In the genomic region with DNA sequence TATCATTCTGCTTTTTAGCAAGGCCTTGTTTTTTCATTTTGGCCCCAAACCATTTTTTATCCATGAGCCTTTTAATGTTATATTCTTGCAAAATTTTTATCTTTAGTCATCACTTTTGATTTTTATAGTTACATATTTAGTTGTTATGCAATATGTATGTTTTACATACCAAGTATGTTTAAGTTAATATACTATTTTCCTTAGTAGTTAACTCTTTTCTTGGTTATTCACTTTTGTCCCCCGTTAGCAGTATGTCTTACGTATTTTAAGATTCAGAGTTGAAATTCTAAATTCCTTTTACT, we compare ENCODE assay signal across 18 cellular contexts. TPM values are rescaled to one million over a fixed set of nuclear protein-coding genes. Genes with fewer than 3 reads are reported as not detected.
DNase-seq lines count a peak whose midpoint lies in the region; ATAC-seq, FAIRE-seq and TF ChIP-seq lines count a peak whose summit lies in the region.
"Had no signal": no experiment of that assay in that cellular context is flagged by ENCODE, and none has a peak within 500 bp of the region (broad histone marks: within the 10 kb centered on the region; RNA-seq: fewer than 3 reads in every experiment).

No MANE protein-coding gene starts in this region.

- H3K4me1 Mint-ChIP-seq in Calu3 (ENCODE audit: low read depth, unreplicated experiment): peaks cover 34% of the 10 kb centered on the region
- H3K4me1 Mint-ChIP-seq: CD14-positive monocyte had no signal

- no peak overlapping the region for H3K9ac ChIP-seq in K562 (ENCODE audit: insufficient read depth in 1 of 2, low read depth in 2 of 2, low read length in 2 of 2)
- H3K9ac ChIP-seq: BLaER1 had no signal

- in situ Hi-C loops in K562 (cut with MboI): no loop called here

- no peak for ATAC-seq in K562
- ATAC-seq in right lobe of liver: no peak
- ATAC-seq in GM21576 (IDR thresholded peaks at IDR 0.05; ENCODE audit: unreplicated experiment): no peak
- ATAC-seq: GM23338 had no signal

- CTCF ChIA-PET in K562 (lab: Yijun Ruan, JAX; ENCODE audit: low intra/inter-chr PET ratio): no interaction called here
- CTCF ChIA-PET in Calu3 (lab: Charles Lee): no interaction called here

- no peak overlapping the region for H2AFZ ChIP-seq in K562 (ENCODE audit: low read depth, low read length)
- H2AFZ ChIP-seq: GM23338 had no signal

- H3K9me3 ChIP-seq in K562 (replicated peaks; ENCODE audit: control insufficient read depth, insufficient read depth, low read depth, low read length): no peaks in the 10 kb centered on the region
- H3K9me3 ChIP-seq in right lobe of liver: no peaks in the 10 kb centered on the region
- H3K9me3 ChIP-seq: BLaER1 had no signal

- TF ChIP-seq POLR2A in K562 (conservative IDR thresholded peaks at IDR 0.05): no peak
- no peak for TF ChIP-seq POLR2A in right lobe of liver (IDR thresholded peaks at IDR 0.05)

- no TSS peak for BruUV-seq in K562 (replicated peaks; lab: Mats Ljungman, UMichigan)
- BruUV-seq in Calu3 (replicated peaks; lab: Mats Ljungman, UMichigan): no TSS peak

- no peak for FAIRE-seq in K562 (lab: Jason Lieb, UNC)
- FAIRE-seq: GM19239, H54 had no signal

- TF ChIP-seq CTCF in LNCaP clone FGC (IDR thresholded peaks at IDR 0.05; ENCODE audit: control insufficient read depth, extremely low read depth, insufficient read depth) (no peak), K562 (IDR thresholded peaks at IDR 0.05 in 2 of 3, conservative IDR thresholded peaks at IDR 0.05 in 1 of 3; ENCODE audit: insufficient read depth in 2 of 3, low read depth in 1 of 3, low read length in 3 of 3) (no peak), right lobe of liver (IDR thresholded peaks at IDR 0.05) (no peak), Calu3 (IDR thresholded peaks at IDR 0.05; ENCODE audit: unreplicated experiment) (no peak)

- no peak for DNase-seq in LNCaP clone FGC (ENCODE audit: low read depth)
- no peak for DNase-seq in K562 (ENCODE audit: extremely low read depth in 1 of 4, low spot score in 3 of 4)
- DNase-seq in right lobe of liver: no peak
- no peak for DNase-seq in Calu3
- DNase-seq in kidney tubule cell (ENCODE audit: low spot score): no peak
- DNase-seq: CD4-positive, alpha-beta memory T cell; DMS79 treated with DMSO at 0.1 percent for 48 hours; GF-D8; HCEC 1CT; KG1 had no signal

- 8% methylated on average over 2 of the region's 2 CpGs for WGBS in K562 (ENCODE audit: insufficient coverage, low coverage, missing lambda C conversion rate)
- 93% methylated on average over 2 of the region's 2 CpGs for WGBS in right lobe of liver (ENCODE audit: insufficient coverage, low coverage, low lambda C conversion rate, missing lambda C conversion rate)

- POLR2A ChIA-PET in K562 (lab: Yijun Ruan, JAX): no interaction called here

- no peaks in the 10 kb centered on the region for H3K9me1 ChIP-seq in K562 (ENCODE audit: control insufficient read depth, insufficient read depth, low read length)

- H3K27ac ChIP-seq in K562 (ENCODE audit: extremely low read depth, low read depth, low read length) (no peak overlapping the region), right lobe of liver (peak overlapping the region in 2 of 3 donors; percentile 60 to 79)
- H3K27ac ChIP-seq: BLaER1, HL-60 had no signal

- no peaks in the 10 kb centered on the region for H3K27me3 ChIP-seq in K562 (ENCODE audit: control insufficient read depth in 2 of 2, insufficient read depth in 2 of 2, low read length in 2 of 2)
- no peaks in the 10 kb centered on the region for H3K27me3 ChIP-seq in right lobe of liver
- H3K27me3 ChIP-seq: BLaER1 had no signal

- H3K36me3 Mint-ChIP-seq in Calu3 (ENCODE audit: insufficient read depth, unreplicated experiment): no peaks in the 10 kb centered on the region
- H3K36me3 Mint-ChIP-seq: CD14-positive monocyte; CD4-positive, alpha-beta memory T cell; IgD-negative memory B cell had no signal

- H3K9me3 Mint-ChIP-seq in Calu3 (ENCODE audit: low read depth, unreplicated experiment): no peaks in the 10 kb centered on the region
- H3K9me3 Mint-ChIP-seq: CD4-positive, alpha-beta memory T cell; GM23338; IgD-negative memory B cell had no signal

- H3K4me3 ChIP-seq in LNCaP clone FGC (ENCODE audit: low read depth, low read length) (peak overlapping the region; percentile 28), K562 (no peak overlapping the region), right lobe of liver (no peak overlapping the region)
- H3K4me3 ChIP-seq: BLaER1, GM23338 had no signal

- TF ChIP-seq EP300 in K562 (IDR thresholded peaks at IDR 0.05; ENCODE audit: low read length): no peak

- H3K4me1 ChIP-seq in K562 (replicated peaks in 1 of 2; ENCODE audit: control insufficient read depth in 2 of 2, insufficient read depth in 2 of 2, low read length in 2 of 2) (no peaks in the 10 kb centered on the region), right lobe of liver (peaks cover 0 to 37% (median 18%) of the 10 kb centered on the region in 4 donors)
- H3K4me1 ChIP-seq: BLaER1 had no signal

- H3K36me3 ChIP-seq in K562 (ENCODE audit: control insufficient read depth, insufficient read depth, low read length) (no peaks in the 10 kb centered on the region), right lobe of liver (no peaks in the 10 kb centered on the region)
- H3K36me3 ChIP-seq: BLaER1 had no signal

- H4K20me1 ChIP-seq in K562 (replicated peaks; ENCODE audit: control insufficient read depth, insufficient read depth, low read length): no peaks in the 10 kb centered on the region
- H4K20me1 ChIP-seq: BLaER1 had no signal

- no peak overlapping the region for H3K4me3 Mint-ChIP-seq in Calu3 (ENCODE audit: low read depth, unreplicated experiment)
- H3K4me3 Mint-ChIP-seq: CD14-positive monocyte; CD4-positive, alpha-beta memory T cell; GM23338; IgD-negative memory B cell had no signal

- no peaks in the 10 kb centered on the region for H3K79me2 ChIP-seq in K562 (ENCODE audit: control insufficient read depth, insufficient read depth, low read length)

- H3K27ac Mint-ChIP-seq in Calu3 (ENCODE audit: unreplicated experiment): no peak overlapping the region
- H3K27ac Mint-ChIP-seq: CD14-positive monocyte; CD4-positive, alpha-beta memory T cell; GM23338; IgD-negative memory B cell had no signal

- no peaks in the 10 kb centered on the region for H3K27me3 Mint-ChIP-seq in Calu3 (ENCODE audit: unreplicated experiment)
- H3K27me3 Mint-ChIP-seq: CD4-positive, alpha-beta memory T cell; IgD-negative memory B cell had no signal

- no peak for TF ChIP-seq RAD21 in K562 (CRISPR knock-in tag; conservative IDR thresholded peaks at IDR 0.05 in 1 of 2, IDR thresholded peaks at IDR 0.05 in 1 of 2)

- intact Hi-C loops in K562 (cut with micrococcal nuclease): no loop called here
- intact Hi-C loops in right lobe of liver (cut with DNase I): no loop called here
- intact Hi-C loops in Calu3 (cut with micrococcal nuclease; ENCODE audit: unreplicated experiment): no loop called here

- H3K4me2 ChIP-seq in K562 (ENCODE audit: insufficient read depth, low read length): no peak overlapping the region
- H3K4me2 ChIP-seq: BLaER1, GM23338 had no signal

TF ChIP-seq in K562, 482 proteins besides CTCF, POLR2A, EP300 and RAD21 (continues in another document):
- TF ChIP-seq CEBPG (CRISPR knock-in tag; IDR thresholded peaks at IDR 0.05) (no peak), CEBPG (tag; conservative IDR thresholded peaks at IDR 0.05 in 1 of 2, IDR thresholded peaks at IDR 0.05 in 1 of 2) (peak in 1 of 2 experiments; percentile 49; a peak in 1 of 4 replicates), PPARD (CRISPR knock-in tag; IDR thresholded peaks at IDR 0.05) (no peak), C11orf30 (IDR thresholded peaks at IDR 0.05; ENCODE audit: low read depth) (peak; percentile 34; the same call in 1 of the 2 replicates), ZNF316 (IDR thresholded peaks at IDR 0.05) (peak; percentile 69), RBM14 (IDR thresholded peaks at IDR 0.05; ENCODE audit: borderline replicate concordance, insufficient read depth, low read depth, low read length) (no peak), NFIX (CRISPR knock-in tag; IDR thresholded peaks at IDR 0.05; ENCODE audit: low read depth) (no peak), MAFG (tag; conservative IDR thresholded peaks at IDR 0.05) (0 out of 2 replicates have a peak, but pooled peaks have one; percentile 15), CEBPB (tag; IDR thresholded peaks at IDR 0.05) (peak; percentile 23; the same call in 1 of the 2 replicates)

RNA-seq across cellular contexts. Expression of gene MAGI3, which starts 44.5 kb away (rescaled TPM):
- 12.1 and 22.5 TPM in 2 replicates for total RNA-seq in K562 (2011; cell fraction: chromatin; rRNA removed; ENCODE audit: low replicate concordance)
- total RNA-seq in K562 (2011; cell fraction: nucleolus; rRNA removed): 4.5 and 6.1 TPM in 2 replicates
- 22.1 and 43.9 TPM in 2 replicates for total RNA-seq in K562 (2011; cell fraction: nucleoplasm; rRNA removed)
- total RNA-seq in K562 (2014; rRNA removed): 3.7 and 4.7 TPM in 2 replicates
- 5.5 and 6.3 TPM in 2 replicates for total RNA-seq in K562 (2014; rRNA removed; fragmentation: Illumina TruSeq; extraction: Trizol)
- 6.0 and 7.0 TPM in 2 replicates for total RNA-seq in K562 (2015; rRNA removed; fragmentation: Illumina TruSeq; extraction: Trizol)
- 6.1 and 6.5 TPM in 2 replicates for total RNA-seq in K562 (2021)
- 8.6 and 9.1 TPM in 2 replicates for polyA plus RNA-seq in K562 (2011; rRNA removed)
- polyA plus RNA-seq in K562 (2011; cell fraction: cytosol; rRNA removed): 2.5 and 6.2 TPM in 2 replicates
- 9.3 and 11.5 TPM in 2 replicates for polyA plus RNA-seq in K562 (2011; cell fraction: nucleus; rRNA removed)
- 2.9 and 4.4 TPM in 2 replicates for polyA plus RNA-seq in K562 (2012)
- polyA plus RNA-seq in K562 (2014; fragmentation: Illumina TruSeq; extraction: Trizol): 3.6 and 5.6 TPM in 2 replicates
- polyA plus RNA-seq in K562 (2014; fragmentation: Nextera tagmentation; extraction: Ambion mirVana): 1 to 10 TPM; 1.0 to 1.2 TPM
- 3.3 and 3.9 TPM in 2 replicates for polyA plus RNA-seq in K562 (2014; rRNA removed)
- polyA minus RNA-seq in K562 (2011; rRNA and poly(A)+ RNA removed): 20.0 and 33.6 TPM in 2 replicates
- polyA minus RNA-seq in K562 (2011; cell fraction: cytosol; rRNA and poly(A)+ RNA removed): 5.6 and 6.2 TPM in 2 replicates
- polyA minus RNA-seq in K562 (2011; cell fraction: nucleus; rRNA and poly(A)+ RNA removed): 24.0 and 37.2 TPM in 2 replicates
- 10 to 100 TPM in 5 of 6 experiments, 1 to 10 TPM in 1; 8.5 to 14.5 (median 12.3) TPM for total RNA-seq in right lobe of liver
- total RNA-seq in Calu3 (2022): 13.4 and 14.2 TPM in 2 replicates
